Comparison of ENCODE assay signal across 11 cellular contexts in genomic region chr3:30964612-30965011, GRCh38.
DNase-seq lines count a peak whose midpoint lies in the region; ATAC-seq and TF ChIP-seq lines count a peak whose summit lies in the region.
"Had no signal": no experiment of that assay in that cellular context is flagged by ENCODE, and none has a peak within 500 bp of the region (broad histone marks: within the 10 kb centered on the region; RNA-seq: fewer than 3 reads in every experiment).

No MANE protein-coding gene starts in this region.

- no peak overlapping the region for H3K4me3 Mint-ChIP-seq in MCF 10A (ENCODE audit: unreplicated experiment)

- no peaks in the 10 kb centered on the region for H3K4me1 ChIP-seq in breast epithelium
- no peaks in the 10 kb centered on the region for H3K4me1 ChIP-seq in lower lobe of right lung

- CTCF ChIA-PET in MCF 10A (lab: Yijun Ruan, JAX): interaction anchor here (0.8 to 1.0 kb wide), 2 partner anchors 115 to 168 kb away, joined by 3 to 4 read pairs; no protein-coding TSS in a partner anchor

- H3K4me1 Mint-ChIP-seq in MCF 10A (ENCODE audit: insufficient read depth, unreplicated experiment): peaks cover 6% of the 10 kb centered on the region

- no peaks in the 10 kb centered on the region for H3K27me3 Mint-ChIP-seq in MCF 10A (ENCODE audit: insufficient read depth, unreplicated experiment)

- H3K9me3 ChIP-seq in breast epithelium (no peaks in the 10 kb centered on the region), lower lobe of right lung (no peaks in the 10 kb centered on the region)

- ATAC-seq in HG02678 (IDR thresholded peaks at IDR 0.05; ENCODE audit: unreplicated experiment) (peak; percentile 97), HG03558 (IDR thresholded peaks at IDR 0.05; ENCODE audit: extremely low read depth, unreplicated experiment) (peak; percentile 93), lower lobe of right lung (no peak)

- no peak overlapping the region for H3K27ac ChIP-seq in breast epithelium
- H3K27ac ChIP-seq in lower lobe of right lung: no peak overlapping the region

- H3K27me3 ChIP-seq in breast epithelium (no peaks in the 10 kb centered on the region), lower lobe of right lung (ENCODE audit: low read depth) (no peaks in the 10 kb centered on the region)

- H3K4me3 ChIP-seq in breast epithelium (no peak overlapping the region), lower lobe of right lung (no peak overlapping the region)

- H3K36me3 Mint-ChIP-seq in MCF 10A (ENCODE audit: insufficient read depth, unreplicated experiment): no peaks in the 10 kb centered on the region

- intact Hi-C loops in MCF 10A (cut with micrococcal nuclease): no loop called here
- intact Hi-C loops in breast epithelium (cut with DNase I; ENCODE audit: low total_unique reads): no loop called here
- intact Hi-C loops in lower lobe of right lung (cut with DNase I): no loop called here

- H3K36me3 ChIP-seq in breast epithelium: no peaks in the 10 kb centered on the region
- H3K36me3 ChIP-seq in lower lobe of right lung: no peaks in the 10 kb centered on the region

- TF ChIP-seq CTCF in MCF 10A (IDR thresholded peaks at IDR 0.05; ENCODE audit: unreplicated experiment) (no peak), breast epithelium (IDR thresholded peaks at IDR 0.05) (no peak), lower lobe of right lung (IDR thresholded peaks at IDR 0.05) (no peak)

- no peak overlapping the region for H3K27ac Mint-ChIP-seq in MCF 10A (ENCODE audit: low read depth, unreplicated experiment)

- DNase-seq in MCF 10A (ENCODE audit: unreplicated experiment) (peak; percentile 59), breast epithelium (ENCODE audit: low spot score in 2 of 2) (no peak), renal cortical epithelial cell (ENCODE audit: low read depth) (peak; percentile 13), NCI-H1417 (lab: John Stamatoyannopoulos, UW) (no peak), NCI-H1930 (lab: John Stamatoyannopoulos, UW) (no peak), lower lobe of right lung (no peak)
- DNase-seq: hippocampal formation; OCI-M1; stimulated activated CD4-positive, alpha-beta T cell treated with anti-CD3 and anti-CD28 coated beads, Interleukin-4, amount 100 ng/mL, for 1 hour had no signal

- H3K9me3 Mint-ChIP-seq in MCF 10A (ENCODE audit: unreplicated experiment): no peaks in the 10 kb centered on the region

- POLR2A ChIA-PET in MCF 10A (lab: Yijun Ruan, JAX): interaction anchor here (0.8 to 1.2 kb wide), 4 partner anchors 64 to 194 kb away, joined by 3 to 6 read pairs (median 3); no protein-coding TSS in a partner anchor

- BruUV-seq in MCF 10A (replicated peaks; lab: Mats Ljungman, UMichigan): no TSS peak

- TF ChIP-seq POLR2A in breast epithelium (IDR thresholded peaks at IDR 0.05): no peak

Comparison
In these comparisons a context has a peak if more than half of its experiments do, and no peak if none do; other contexts are left out.
1. DNase-seq: peak in MCF 10A (single experiment) and renal cortical epithelial cell (single experiment); none in breast epithelium (0 of 2), NCI-H1417 (0 of 3), NCI-H1930 (0 of 2) and lower lobe of right lung (single experiment).
2. ATAC-seq: peak in HG02678 (single experiment) and HG03558 (single experiment); none in lower lobe of right lung (0 of 2).